13 cellular contexts compared by ENCODE assay signal in the genomic region with DNA sequence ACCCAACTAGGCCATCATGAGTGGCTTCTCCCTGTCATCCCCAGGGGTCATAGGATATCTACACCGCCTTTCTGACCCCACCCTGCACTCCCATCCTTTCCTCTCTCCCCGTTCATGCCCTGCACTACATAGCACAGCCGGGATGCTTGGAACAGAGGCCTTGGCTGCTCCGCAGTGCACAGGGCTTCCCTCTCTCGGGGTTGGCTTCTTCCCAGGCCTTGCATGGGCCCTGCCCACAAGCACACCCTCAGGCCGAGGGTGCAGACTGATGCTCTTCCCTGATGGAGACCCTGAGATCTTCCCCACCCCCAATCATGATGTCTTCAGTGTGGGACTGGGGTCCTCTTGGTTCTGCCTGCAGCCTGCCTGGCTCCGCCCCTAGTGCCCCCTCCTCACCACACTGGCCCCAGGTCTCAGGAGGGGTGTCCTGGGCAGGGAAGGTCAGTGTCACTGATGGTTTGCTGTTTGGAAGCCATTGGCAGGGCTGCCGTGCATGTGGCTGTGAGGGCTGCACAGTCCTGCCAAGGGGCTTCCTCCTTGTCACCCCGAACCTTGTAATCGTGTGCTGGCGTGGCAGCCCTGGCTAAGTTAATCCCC. TPM values are rescaled to one million over a fixed set of nuclear protein-coding genes. Genes with fewer than 3 reads are reported as not detected.
A peak's percentile ranks its signal among the peaks of the same experiment; 100 is the strongest.
DNase-seq lines count a peak whose midpoint lies in the region; ATAC-seq and TF ChIP-seq lines count a peak whose summit lies in the region.
"Had no signal": no experiment of that assay in that cellular context is flagged by ENCODE, and none has a peak within 500 bp of the region (broad histone marks: within the 10 kb centered on the region; RNA-seq: fewer than 3 reads in every experiment).

No MANE protein-coding gene starts in this region.

- CTCF ChIA-PET in IMR-90 (lab: Yijun Ruan, JAX) (no interaction called here), HEK293T (lab: Yijun Ruan, JAX) (no interaction called here)

- H3K36me3 ChIP-seq in IMR-90 (ENCODE audit: control insufficient read depth, insufficient read depth, low read length) (peaks cover 2% of the 10 kb centered on the region; the same call in 1 of the 2 replicates), suprapubic skin (peaks cover 24% of the 10 kb centered on the region)

- no TSS peak for BruUV-seq in IMR-90 (replicated peaks; lab: Mats Ljungman, UMichigan)

- POLR2A ChIA-PET in IMR-90 (lab: Charles Lee; ENCODE audit: unreplicated experiment) (no interaction called here), HEK293T (lab: Yijun Ruan, JAX) (interaction anchor here (1.0 to 1.7 kb wide), 3 partner anchors 14 to 99 kb away, joined by 3 to 5 read pairs (median 5); partner anchors contain the start of genes CAVIN1 and NAGLU)

- H2BK5ac ChIP-seq in IMR-90 (ENCODE audit: low read depth, low read length, poor library complexity, severe bottlenecking) = peak overlapping the region; percentile 99

- H3K14ac ChIP-seq in IMR-90 (replicated peaks; ENCODE audit: low read depth, low read length) = peak overlapping the region; percentile 99

- H3K27ac ChIP-seq in IMR-90 (ENCODE audit: insufficient read depth, low read length) (peak overlapping the region; percentile 99), dorsolateral prefrontal cortex (peak overlapping the region in 56 of 59 donors; percentile 23 to 97 (median 90)), suprapubic skin (peak overlapping the region; percentile 87)
- H3K27ac ChIP-seq: VCaP had no signal

- H3K18ac ChIP-seq in IMR-90 (ENCODE audit: low read depth, low read length) = peak overlapping the region; percentile 97

- H2BK120ac ChIP-seq in IMR-90 (ENCODE audit: low read depth, low read length) = peak overlapping the region; percentile 100

- peak overlapping the region; percentile 100 for H2AK5ac ChIP-seq in IMR-90 (ENCODE audit: low read depth, low read length)

- H3K4me1 ChIP-seq in IMR-90 (ENCODE audit: control insufficient read depth, insufficient read depth, low read length) = peaks cover 54% of the 10 kb centered on the region
- peaks cover 72% of the 10 kb centered on the region for H3K4me1 ChIP-seq in suprapubic skin

- H3K9ac ChIP-seq in IMR-90 (ENCODE audit: low read depth, low read length) = peak overlapping the region; percentile 83

- peak overlapping the region; percentile 98 for H2BK20ac ChIP-seq in IMR-90 (ENCODE audit: low read depth, low read length)

- 55% methylated on average over 3 of the region's 11 CpGs; no CpG with 5 or more reads in 1 of the 2 experiments for WGBS in IMR-90 (ENCODE audit: extremely low coverage in 2 of 2, insufficient read length in 1 of 2), 2 experiments
- 65% methylated on average over 7 of the region's 11 CpGs for WGBS in suprapubic skin

- dilution Hi-C loops in IMR-90 (cut with HindIII; ENCODE audit: low sequenced_read_pairs, unreplicated experiment) = no loop called here

- peak overlapping the region; percentile 81 for H4K5ac ChIP-seq in IMR-90 (ENCODE audit: low read depth, low read length)

- TF ChIP-seq EP300 in suprapubic skin (IDR thresholded peaks at IDR 0.05) = no peak

- TF ChIP-seq CTCF in IMR-90 (conservative IDR thresholded peaks at IDR 0.05; ENCODE audit: low read depth, low read length) (no peak), dorsolateral prefrontal cortex (IDR thresholded peaks at IDR 0.05 in 54 of 56, conservative IDR thresholded peaks at IDR 0.05 in 2 of 56; ENCODE audit: low read depth in 1 of 56, partially characterized antibody in 56 of 56) (no peak), mesothelial cell of epicardium (IDR thresholded peaks at IDR 0.05; ENCODE audit: unreplicated experiment) (no peak), suprapubic skin (IDR thresholded peaks at IDR 0.05) (no peak)

- H3K36me3 Mint-ChIP-seq in mesothelial cell of epicardium = peaks cover 10% of the 10 kb centered on the region

- no peaks in the 10 kb centered on the region for H3K27me3 ChIP-seq in IMR-90 (ENCODE audit: control insufficient read depth, insufficient read depth, low read length)
- no peaks in the 10 kb centered on the region for H3K27me3 ChIP-seq in dorsolateral prefrontal cortex
- no peaks in the 10 kb centered on the region for H3K27me3 ChIP-seq in suprapubic skin

- H3K4me1 Mint-ChIP-seq in mesothelial cell of epicardium = peaks cover 71% of the 10 kb centered on the region

- H3K79me1 ChIP-seq in IMR-90 (ENCODE audit: low read depth in 1 of 2, low read length in 2 of 2) = peaks cover 9 to 51% of the 10 kb centered on the region in 2 experiments; a peak in 3 of 4 replicates

- ATAC-seq in IMR-90 (ENCODE audit: low read depth) = no peak
- no peak for ATAC-seq in HG02623 (IDR thresholded peaks at IDR 0.05; ENCODE audit: unreplicated experiment)

- TF ChIP-seq RAD21 in IMR-90 (IDR thresholded peaks at IDR 0.05; ENCODE audit: low read length) = no peak

- DNase-seq in IMR-90 (no peak), dorsolateral prefrontal cortex (no peak), mesothelial cell of epicardium (ENCODE audit: low spot score in 2 of 2, unreplicated experiment in 2 of 2) (no peak), suprapubic skin (ENCODE audit: low spot score in 2 of 2) (no peak), NCI-H2029 treated with DMSO at 0.1 percent for 48 hours (lab: John Stamatoyannopoulos, UW) (no peak), HEK293T (ENCODE audit: extremely low spot score) (no peak)
- no peak for DNase-seq in activated naive CD4-positive, alpha-beta T cell treated with Interleukin-2 at 50 U/mL for 16 hours
- DNase-seq: cortex of kidney, NCI-H446, SHP77 had no signal

- intact Hi-C loops in IMR-90 (cut with micrococcal nuclease) = loop anchor here (2.0 to 10.0 kb wide), 2 partner anchors 99 to 387 kb away; partner anchors contain the start of gene CAVIN1
- intact Hi-C loops in dorsolateral prefrontal cortex (cut with DNase I) = loop anchor here in 1 of 2 donors (5.0 kb wide), 1 partner anchor 99 kb away; the partner anchor contains the start of gene CAVIN1

- H3K4ac ChIP-seq in IMR-90 (ENCODE audit: low read depth, low read length) = peak overlapping the region; percentile 100

- H3K27me3 Mint-ChIP-seq in mesothelial cell of epicardium (ENCODE audit: low read depth) = no peaks in the 10 kb centered on the region

- peaks cover 34% of the 10 kb centered on the region for H3K9me1 ChIP-seq in IMR-90 (ENCODE audit: insufficient read depth, low read length)

- H3K9me3 Mint-ChIP-seq in mesothelial cell of epicardium = no peaks in the 10 kb centered on the region

- H3K9me3 ChIP-seq in IMR-90 (ENCODE audit: control insufficient read depth, insufficient read depth, low read length) (no peaks in the 10 kb centered on the region), suprapubic skin (no peaks in the 10 kb centered on the region)

- H4K91ac ChIP-seq in IMR-90 (ENCODE audit: insufficient read depth, low read depth, low read length) = peak overlapping the region; percentile 100

- peak overlapping the region; percentile 99 for H3K23ac ChIP-seq in IMR-90 (ENCODE audit: low read depth, low read length)

- peak overlapping the region; percentile 12 for H2AFZ ChIP-seq in IMR-90 (replicated peaks; ENCODE audit: low read length, poor library complexity)

- H2AK9ac ChIP-seq in IMR-90 (replicated peaks; ENCODE audit: low read depth, low read length, poor library complexity) = peak overlapping the region; percentile 100

- TF ChIP-seq POLR2A in IMR-90 (IDR thresholded peaks at IDR 0.05; ENCODE audit: low read depth, low read length) = no peak
- TF ChIP-seq POLR2A in suprapubic skin (IDR thresholded peaks at IDR 0.05) = no peak

- H3K4me2 ChIP-seq in IMR-90 (ENCODE audit: low read depth, low read length) = no peak overlapping the region; the same call in 1 of the 2 replicates

- H4K8ac ChIP-seq in IMR-90 (ENCODE audit: low read depth in 2 of 2, low read length in 2 of 2) = peak overlapping the region; percentile 99 to 100

- H2BK15ac ChIP-seq in IMR-90 (ENCODE audit: low read depth, low read length) = peak overlapping the region; percentile 100

- peak overlapping the region; percentile 6 for H3K4me3 Mint-ChIP-seq in mesothelial cell of epicardium

- peak overlapping the region; percentile 98 for H3K56ac ChIP-seq in IMR-90 (ENCODE audit: extremely low read depth, insufficient read depth, low read length)

- in situ Hi-C loops in IMR-90 (cut with MboI; ENCODE audit: low sequenced_read_pairs) = loop anchor here (5.0 to 10.0 kb wide), 2 partner anchors 199 to 297 kb away; no protein-coding TSS in a partner anchor

- no peaks in the 10 kb centered on the region; the same call in 1 of the 2 replicates for H4K20me1 ChIP-seq in IMR-90 (ENCODE audit: insufficient read depth, low read length)

- H3K4me3 ChIP-seq in IMR-90 (ENCODE audit: insufficient read depth, low read depth, low read length) = no peak overlapping the region
- H3K4me3 ChIP-seq in dorsolateral prefrontal cortex = no peak overlapping the region
- H3K4me3 ChIP-seq in suprapubic skin = no peak overlapping the region

- peak overlapping the region; percentile 99 for H3K27ac Mint-ChIP-seq in mesothelial cell of epicardium

RNA-seq across cellular contexts. Expression of gene NAGLU, which starts 14.3 kb away (rescaled TPM):
- total RNA-seq in IMR-90 (2012; rRNA removed) (6.5 and 7.5 TPM in 2 replicates), dorsolateral prefrontal cortex (10 to 100 TPM in 115 of 120 experiments, 1 to 10 TPM in 5; 7.5 to 45.5 (median 18.3) TPM), mesothelial cell of epicardium (31.0 to 31.9 TPM (median 31.5 TPM) in 3 replicates), suprapubic skin (10 to 100 TPM; 19.8 to 40.1 (median 30.4) TPM)
- polyA plus RNA-seq in IMR-90 (2012; rRNA removed) = 29.2 TPM in 2 replicates
- polyA plus RNA-seq in IMR-90 (2012; cell fraction: cytosol; rRNA removed) = 17.3 and 46.5 TPM in 2 replicates
- polyA plus RNA-seq in IMR-90 (2012; cell fraction: nucleus; rRNA removed; ENCODE audit: low replicate concordance) = 42.7 and 138 TPM in 2 replicates

RNA-seq across cellular contexts. Expression of gene HSD17B1, which starts 31.0 kb away (rescaled TPM):
- 0.56 and 0.72 TPM in 2 replicates for total RNA-seq in IMR-90 (2012; rRNA removed)
- polyA plus RNA-seq in IMR-90 (2012; rRNA removed) = 1.4 and 2.9 TPM in 2 replicates
- polyA plus RNA-seq in IMR-90 (2012; cell fraction: cytosol; rRNA removed) = 1.4 and 2.6 TPM in 2 replicates
- polyA plus RNA-seq in IMR-90 (2012; cell fraction: nucleus; rRNA removed; ENCODE audit: low replicate concordance) = 1.5 and 3.3 TPM in 2 replicates
- 10 to 100 TPM in 14 of 120 experiments, 1 to 10 TPM in 106; 1.3 to 16.2 (median 4.5) TPM for total RNA-seq in dorsolateral prefrontal cortex
- 1.6 to 3.0 TPM (median 2.2 TPM) in 3 replicates for total RNA-seq in mesothelial cell of epicardium
- total RNA-seq in suprapubic skin = 1 to 10 TPM; 1.2 to 8.8 (median 3.2) TPM

RNA-seq across cellular contexts. Expression of gene COASY, which starts 40.2 kb away (rescaled TPM):
- total RNA-seq in IMR-90 (2012; rRNA removed) (9.7 and 10.6 TPM in 2 replicates), dorsolateral prefrontal cortex (10 to 100 TPM; 39.4 to 77.1 (median 59.2) TPM), mesothelial cell of epicardium (60.7 to 62.0 TPM (median 61.4 TPM) in 3 replicates), suprapubic skin (10 to 100 TPM; 41.1 to 54.0 (median 46.0) TPM)
- polyA plus RNA-seq in IMR-90 (2012; rRNA removed) = 44.0 and 46.6 TPM in 2 replicates
- polyA plus RNA-seq in IMR-90 (2012; cell fraction: cytosol; rRNA removed) = 32.3 and 40.6 TPM in 2 replicates
- 76.9 and 130 TPM in 2 replicates for polyA plus RNA-seq in IMR-90 (2012; cell fraction: nucleus; rRNA removed; ENCODE audit: low replicate concordance)

RNA-seq across cellular contexts. Expression of gene MLX, which starts 45.1 kb away (rescaled TPM):
- 37.5 and 37.8 TPM in 2 replicates for total RNA-seq in IMR-90 (2012; rRNA removed)
- 45.5 and 45.6 TPM in 2 replicates for polyA plus RNA-seq in IMR-90 (2012; rRNA removed)
- polyA plus RNA-seq in IMR-90 (2012; cell fraction: cytosol; rRNA removed) = 17.2 and 19.2 TPM in 2 replicates
- polyA plus RNA-seq in IMR-90 (2012; cell fraction: nucleus; rRNA removed; ENCODE audit: low replicate concordance) = 115 and 123 TPM in 2 replicates
- 10 to 100 TPM; 16.9 to 36.3 (median 26.3) TPM for total RNA-seq in dorsolateral prefrontal cortex
- total RNA-seq in mesothelial cell of epicardium = 26.1 to 27.8 TPM (median 27.0 TPM) in 3 replicates
- total RNA-seq in suprapubic skin = 10 to 100 TPM; 34.7 to 62.5 (median 44.3) TPM

RNA-seq across cellular contexts. Expression of gene PSMC3IP, which starts 55.8 kb away (rescaled TPM):
- 5.6 and 8.9 TPM in 2 replicates for total RNA-seq in IMR-90 (2012; rRNA removed)
- 9.8 and 11.1 TPM in 2 replicates for polyA plus RNA-seq in IMR-90 (2012; rRNA removed)
- 2.9 and 5.3 TPM in 2 replicates for polyA plus RNA-seq in IMR-90 (2012; cell fraction: cytosol; rRNA removed)
- polyA plus RNA-seq in IMR-90 (2012; cell fraction: nucleus; rRNA removed; ENCODE audit: low replicate concordance) = 6.5 and 20.3 TPM in 2 replicates
- total RNA-seq in dorsolateral prefrontal cortex = 10 to 100 TPM in 2 of 120 experiments, 1 to 10 TPM in 118; 1.4 to 11.5 (median 5.9) TPM
- 8.3 to 9.8 TPM (median 9.7 TPM) in 3 replicates for total RNA-seq in mesothelial cell of epicardium
- total RNA-seq in suprapubic skin = 1 to 10 TPM; 2.3 to 4.0 (median 3.6) TPM
- polyA plus RNA-seq: CD14-positive monocyte had no signal
